8 cellular contexts compared by ENCODE assay signal in the genomic region with DNA sequence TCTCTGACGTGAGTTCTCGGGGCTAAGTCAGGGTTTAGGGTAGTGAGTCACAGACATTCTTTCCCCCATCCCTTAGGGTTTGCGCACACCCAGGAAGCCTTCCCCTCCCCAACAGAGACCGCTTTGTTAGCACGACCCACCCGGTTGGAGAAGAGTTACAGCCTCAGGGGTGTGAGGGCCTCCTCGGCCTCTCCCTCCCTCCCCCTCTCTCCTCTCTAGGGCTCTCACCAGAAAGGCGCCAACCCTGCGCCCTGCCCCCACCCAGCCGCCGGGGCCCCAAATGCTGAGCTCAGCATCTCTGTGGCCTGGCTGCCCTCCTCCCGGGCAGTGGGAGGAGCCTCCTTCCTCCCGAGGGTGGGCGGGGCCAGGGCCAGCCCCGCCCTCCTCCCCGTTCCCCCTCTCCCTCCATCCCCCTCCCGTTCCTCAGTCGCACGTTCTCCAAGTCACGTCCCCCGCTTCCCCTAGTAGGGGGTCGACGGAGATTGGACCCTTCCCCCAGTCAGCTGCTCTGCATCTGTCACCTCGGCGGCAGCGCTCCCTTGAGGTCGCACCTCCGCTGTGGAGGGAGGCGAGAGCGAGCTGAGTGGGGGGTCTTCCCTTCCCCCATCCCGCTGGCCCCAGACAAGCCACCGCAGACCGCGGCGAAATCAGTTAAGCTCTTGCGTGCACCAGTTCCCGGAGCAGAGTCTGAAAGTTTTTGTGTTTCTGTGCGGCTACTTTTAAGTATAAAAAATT. TPM values are rescaled to one million over a fixed set of nuclear protein-coding genes. Genes with fewer than 3 reads are reported as not detected.
DNase-seq lines count a peak whose midpoint lies in the region; ATAC-seq and TF ChIP-seq lines count a peak whose summit lies in the region.

No MANE protein-coding gene starts in this region.

- H3F3A ChIP-seq in DOHH2 (ENCODE audit: control insufficient read depth, insufficient read depth): peaks cover 27% of the 10 kb centered on the region

- H3K36me3 ChIP-seq in DOHH2 (ENCODE audit: control insufficient read depth, low read length) (no peaks in the 10 kb centered on the region), parathyroid adenoma (ENCODE audit: control insufficient read depth, insufficient read depth, low read length) (no peaks in the 10 kb centered on the region), upper lobe of left lung (no peaks in the 10 kb centered on the region)

- no peak; the same call in 1 of the 2 replicates for TF ChIP-seq RAD21 in Ishikawa (IDR thresholded peaks at IDR 0.05; ENCODE audit: low read depth)

- H3K4me3 ChIP-seq in DOHH2 (ENCODE audit: low read length): peak overlapping the region; percentile 74
- H3K4me3 ChIP-seq in parathyroid adenoma (ENCODE audit: low read depth, low read length): peak overlapping the region; percentile 61
- H3K4me3 ChIP-seq in upper lobe of left lung: peak overlapping the region; percentile 44 to 60 (median 52)

- peak in 1 of 4 donors; percentile 62 for TF ChIP-seq POLR2A in upper lobe of left lung (IDR thresholded peaks at IDR 0.05)

- peak overlapping the region; percentile 96 to 98 for H3K27ac Mint-ChIP-seq in activated naive CD4-positive, alpha-beta T cell treated with anti-CD3 and anti-CD28 coated beads, Interleukin-2, amount 50 U/mL, for 72 hours

- no peaks in the 10 kb centered on the region for H3K27me3 ChIP-seq in DOHH2 (ENCODE audit: control insufficient read depth, low read length)
- H3K27me3 ChIP-seq in parathyroid adenoma (ENCODE audit: control insufficient read depth, insufficient read depth, low read length): no peaks in the 10 kb centered on the region
- H3K27me3 ChIP-seq in upper lobe of left lung: no peaks in the 10 kb centered on the region

- H3K4me2 ChIP-seq in DOHH2 (ENCODE audit: low read length) (peak overlapping the region; percentile 99), parathyroid adenoma (ENCODE audit: low read length) (peak overlapping the region; percentile 98)

- DNase-seq in activated naive CD4-positive, alpha-beta T cell treated with anti-CD3 and anti-CD28 coated beads, Interleukin-2, amount 50 U/mL, for 72 hours (ENCODE audit: low spot score in 2 of 2): peak; percentile 89 to 93
- peak; percentile 92 for DNase-seq in Right ventricle myocardium superior
- DNase-seq in upper lobe of left lung: peak; percentile 90 to 96

- peak; percentile 59 for ATAC-seq in GM21619 (IDR thresholded peaks at IDR 0.05; ENCODE audit: unreplicated experiment)
- peak; percentile 83 for ATAC-seq in SK-N-SH treated with all-trans-retinoic acid at 6 μM for 48 hours
- peak; percentile 73 to 82 for ATAC-seq in activated naive CD4-positive, alpha-beta T cell treated with anti-CD3 and anti-CD28 coated beads, Interleukin-2, amount 50 U/mL, for 72 hours
- peak; percentile 89 for ATAC-seq in Right ventricle myocardium superior (ENCODE audit: poor library complexity)
- peak; percentile 91 to 92 for ATAC-seq in upper lobe of left lung (ENCODE audit: low FRiP score in 2 of 2)

- 4 to 17% methylated on average over 6 to 34 of the region's 38 CpGs for WGBS in upper lobe of left lung, 2 donors

- no peaks in the 10 kb centered on the region for H3K9me3 Mint-ChIP-seq in activated naive CD4-positive, alpha-beta T cell treated with anti-CD3 and anti-CD28 coated beads, Interleukin-2, amount 50 U/mL, for 72 hours

- H3K9me2 ChIP-seq in DOHH2 (replicated peaks; ENCODE audit: control insufficient read depth, low read length): no peaks in the 10 kb centered on the region

- TF ChIP-seq EP300 in Ishikawa (IDR thresholded peaks at IDR 0.05; ENCODE audit: borderline replicate concordance) (no peak; the same call in 1 of the 2 replicates), upper lobe of left lung (IDR thresholded peaks at IDR 0.05) (peak in 1 of 4 donors; percentile 29)

- H3K79me2 ChIP-seq in DOHH2 (ENCODE audit: control insufficient read depth, low read length) (no peaks in the 10 kb centered on the region), parathyroid adenoma (no peaks in the 10 kb centered on the region)

- H4K20me1 ChIP-seq in DOHH2 (ENCODE audit: control insufficient read depth, insufficient read depth, low read depth, low read length): no peaks in the 10 kb centered on the region

- H3K9me3 ChIP-seq in DOHH2 (ENCODE audit: control insufficient read depth, insufficient read depth, low read length) (no peaks in the 10 kb centered on the region), parathyroid adenoma (ENCODE audit: control insufficient read depth, low read length) (no peaks in the 10 kb centered on the region), upper lobe of left lung (no peaks in the 10 kb centered on the region)

- peak overlapping the region; percentile 89 for H2AFZ ChIP-seq in parathyroid adenoma

- intact Hi-C loops in Right ventricle myocardium superior (cut with DNase I): no loop called here

- no peaks in the 10 kb centered on the region for H3K36me3 Mint-ChIP-seq in activated naive CD4-positive, alpha-beta T cell treated with anti-CD3 and anti-CD28 coated beads, Interleukin-2, amount 50 U/mL, for 72 hours

- H3K27ac ChIP-seq in DOHH2 (ENCODE audit: low read depth, low read length) (peak overlapping the region; percentile 94), parathyroid adenoma (peak overlapping the region; percentile 89), upper lobe of left lung (peak overlapping the region; percentile 72 to 98 (median 92))

- H3K4me1 ChIP-seq in DOHH2 (ENCODE audit: control insufficient read depth, low read length): peaks cover 98% of the 10 kb centered on the region
- H3K4me1 ChIP-seq in parathyroid adenoma: peaks cover 38% of the 10 kb centered on the region
- peaks cover 55 to 66% (median 59%) of the 10 kb centered on the region in 4 donors for H3K4me1 ChIP-seq in upper lobe of left lung

- TF ChIP-seq CTCF in DOHH2 (IDR thresholded peaks at IDR 0.05; ENCODE audit: low read depth, low read length, poor library complexity, severe bottlenecking) (peak; percentile 32), parathyroid adenoma (IDR thresholded peaks at IDR 0.05) (no peak), upper lobe of left lung (IDR thresholded peaks at IDR 0.05) (no peak)

- peak overlapping the region; percentile 30 for H3K9ac ChIP-seq in parathyroid adenoma

TF ChIP-seq in Ishikawa, 13 proteins besides CTCF, POLR2A, EP300 and RAD21:
- TF ChIP-seq, protein P1, sequence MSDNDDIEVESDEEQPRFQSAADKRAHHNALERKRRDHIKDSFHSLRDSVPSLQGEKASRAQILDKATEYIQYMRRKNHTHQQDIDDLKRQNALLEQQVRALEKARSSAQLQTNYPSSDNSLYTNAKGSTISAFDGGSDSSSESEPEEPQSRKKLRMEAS (IDR thresholded peaks at IDR 0.05): peak; percentile 70
- TF ChIP-seq TCF12 (IDR thresholded peaks at IDR 0.05; ENCODE audit: low read depth) (no peak; the same call in 1 of the 2 replicates), ZBTB7A (IDR thresholded peaks at IDR 0.05; ENCODE audit: low read depth) (peak; percentile 99)

TF ChIP-seq in SK-N-SH treated with all-trans-retinoic acid at 6 μM for 48 hours, 23 proteins besides CTCF, POLR2A, EP300 and RAD21:
- TF ChIP-seq GLIS3 (CRISPR knock-in tag; IDR thresholded peaks at IDR 0.05): 0 out of 2 replicates have a peak, but pooled peaks have one; percentile 36
- no peak for TF ChIP-seq TCF4 (CRISPR knock-in tag; IDR thresholded peaks at IDR 0.05; ENCODE audit: borderline replicate concordance)

RNA-seq across cellular contexts. Expression of a gene that starts 13.0 kb away (rescaled TPM):
- total RNA-seq in activated naive CD4-positive, alpha-beta T cell treated with anti-CD3 and anti-CD28 coated beads, Interleukin-2, amount 50 U/mL, for 72 hours: 1,000 to 10,000 TPM; 1,025 to 1,076 TPM
- total RNA-seq in Right ventricle myocardium superior (54.8 TPM), upper lobe of left lung (100 to 1,000 TPM in 5 of 6 donors, 10 to 100 TPM in 1; 81.0 to 218 (median 151) TPM)

RNA-seq across cellular contexts. Expression of a gene that starts 44.7 kb away (rescaled TPM):
- total RNA-seq in activated naive CD4-positive, alpha-beta T cell treated with anti-CD3 and anti-CD28 coated beads, Interleukin-2, amount 50 U/mL, for 72 hours: 10 to 100 TPM; 65.5 to 87.6 TPM
- total RNA-seq in Right ventricle myocardium superior (32.0 TPM), upper lobe of left lung (10 to 100 TPM; 20.4 to 40.7 (median 24.4) TPM)

RNA-seq across cellular contexts. Expression of a gene that starts 44.9 kb away (rescaled TPM):
- 100 to 1,000 TPM in 1 of 2 donors, 10 to 100 TPM in 1; 88.2 to 107 TPM for total RNA-seq in activated naive CD4-positive, alpha-beta T cell treated with anti-CD3 and anti-CD28 coated beads, Interleukin-2, amount 50 U/mL, for 72 hours
- total RNA-seq in Right ventricle myocardium superior (242 TPM), upper lobe of left lung (100 to 1,000 TPM in 1 of 6 donors, 10 to 100 TPM in 5; 34.6 to 110 (median 92.6) TPM)

Comparison
In these comparisons a context has a peak if more than half of its experiments do, and no peak if none do; other contexts are left out.
1. Peak in every context shown above with its lines: DNase-seq, ATAC-seq, H3K4me3 ChIP-seq and H3K27ac ChIP-seq.
2. RNA of a gene that starts 13.0 kb away (total RNA-seq): 1,025 to 1,076 TPM in activated naive CD4-positive, alpha-beta T cell treated with anti-CD3 and anti-CD28 coated beads, Interleukin-2, amount 50 U/mL, for 72 hours; 81.0 to 218 TPM in upper lobe of left lung and 54.8 TPM in Right ventricle myocardium superior (single experiment); every median in the first group is over 4 times any median in the second.